11 cellular contexts compared by ENCODE assay signal in genomic region chr21:43355925-43356289, GRCh38.
DNase-seq lines count a peak whose midpoint lies in the region; ATAC-seq and TF ChIP-seq lines count a peak whose summit lies in the region.
"Had no signal": no experiment of that assay in that cellular context is flagged by ENCODE, and none has a peak within 500 bp of the region (broad histone marks: within the 10 kb centered on the region; RNA-seq: fewer than 3 reads in every experiment).

No MANE protein-coding gene starts in this region.

- H3K4me3 ChIP-seq in DOHH2 (ENCODE audit: low read length) (no peak overlapping the region), KMS-11 (IDR thresholded peaks at IDR 0.05; ENCODE audit: insufficient read depth, low read depth, low read length) (no peak overlapping the region)
- H3K4me3 ChIP-seq: tibial nerve had no signal

- peak overlapping the region; percentile 90 for H3K9ac ChIP-seq in KMS-11

- H3K79me2 ChIP-seq in DOHH2 (ENCODE audit: control insufficient read depth, low read length) = peaks cover 11% of the 10 kb centered on the region
- peaks cover 26% of the 10 kb centered on the region for H3K79me2 ChIP-seq in KMS-11 (ENCODE audit: insufficient read depth, low read depth)

- H3K9me2 ChIP-seq in DOHH2 (replicated peaks; ENCODE audit: control insufficient read depth, low read length) = no peaks in the 10 kb centered on the region

- H3K27me3 Mint-ChIP-seq in effector memory CD8-positive, alpha-beta T cell = no peaks in the 10 kb centered on the region
- H3K27me3 Mint-ChIP-seq: naive thymus-derived CD8-positive, alpha-beta T cell had no signal

- peak; percentile 21 for DNase-seq in NCI-H1092 treated with DMSO at 0.1 percent for 48 hours (lab: John Stamatoyannopoulos, UW)
- no peak for DNase-seq in NCI-H1092 (lab: John Stamatoyannopoulos, UW)
- no peak for DNase-seq in effector memory CD8-positive, alpha-beta T cell
- DNase-seq in CD1c-positive myeloid dendritic cell (ENCODE audit: extremely low spot score) = no peak
- no peak for DNase-seq in AML-193 (lab: John Stamatoyannopoulos, UW)
- DNase-seq: activated effector memory CD4-positive, alpha-beta T cell treated with Interleukin-2 at 50 U/mL for 16 hours; naive thymus-derived CD8-positive, alpha-beta T cell had no signal

- no peak overlapping the region for H3K27ac Mint-ChIP-seq in effector memory CD8-positive, alpha-beta T cell

- H2AFZ ChIP-seq in KMS-11 (ENCODE audit: low read depth) = peak overlapping the region; percentile 29; the same call in 1 of the 2 replicates

- no peaks in the 10 kb centered on the region for H3K27me3 ChIP-seq in DOHH2 (ENCODE audit: control insufficient read depth, low read length)
- H3K27me3 ChIP-seq in KMS-11 (ENCODE audit: insufficient read depth, low read depth) = no peaks in the 10 kb centered on the region
- H3K27me3 ChIP-seq: tibial nerve had no signal

- H3K9me3 ChIP-seq in DOHH2 (ENCODE audit: control insufficient read depth, insufficient read depth, low read length) = no peaks in the 10 kb centered on the region
- H3K9me3 ChIP-seq: tibial nerve had no signal

- H3K4me1 ChIP-seq in DOHH2 (ENCODE audit: control insufficient read depth, low read length) (peaks cover 75% of the 10 kb centered on the region), KMS-11 (ENCODE audit: low read depth, poor library complexity, severe bottlenecking) (peaks cover 95% of the 10 kb centered on the region)

- no peak overlapping the region for H3K4me3 Mint-ChIP-seq in effector memory CD8-positive, alpha-beta T cell
- H3K4me3 Mint-ChIP-seq: naive thymus-derived CD8-positive, alpha-beta T cell had no signal

- peaks cover 13% of the 10 kb centered on the region for H3K36me3 ChIP-seq in DOHH2 (ENCODE audit: control insufficient read depth, low read length)
- no peaks in the 10 kb centered on the region for H3K36me3 ChIP-seq in KMS-11 (ENCODE audit: insufficient read depth)
- H3K36me3 ChIP-seq: tibial nerve had no signal

- no peaks in the 10 kb centered on the region for H3K9me3 Mint-ChIP-seq in effector memory CD8-positive, alpha-beta T cell
- H3K9me3 Mint-ChIP-seq: naive thymus-derived CD8-positive, alpha-beta T cell had no signal

- peaks cover 0 to 3% of the 10 kb centered on the region in 2 donors for H3K4me1 Mint-ChIP-seq in effector memory CD8-positive, alpha-beta T cell (ENCODE audit: low read depth in 2 of 2)

- H4K20me1 ChIP-seq in DOHH2 (ENCODE audit: control insufficient read depth, insufficient read depth, low read depth, low read length) (no peaks in the 10 kb centered on the region), KMS-11 (ENCODE audit: insufficient read depth) (no peaks in the 10 kb centered on the region)

- peak; percentile 25 for ATAC-seq in effector memory CD8-positive, alpha-beta T cell (replicated peaks)
- no peak for ATAC-seq in HG02759 (IDR thresholded peaks at IDR 0.05; ENCODE audit: unreplicated experiment)

- H3F3A ChIP-seq in DOHH2 (ENCODE audit: control insufficient read depth, insufficient read depth) = peaks cover 10% of the 10 kb centered on the region

- TF ChIP-seq CTCF in DOHH2 (IDR thresholded peaks at IDR 0.05; ENCODE audit: low read depth, low read length, poor library complexity, severe bottlenecking) (no peak), KMS-11 (conservative IDR thresholded peaks at IDR 0.05; ENCODE audit: low read depth, low read length) (peak; percentile 60)

- H3K4me2 ChIP-seq in DOHH2 (ENCODE audit: low read length) (peak overlapping the region; percentile 67), KMS-11 (peak overlapping the region; percentile 98)

- H3K27ac ChIP-seq in DOHH2 (ENCODE audit: low read depth, low read length) (no peak overlapping the region; the same call in 1 of the 2 replicates), KMS-11 (peak overlapping the region; percentile 99)
- H3K27ac ChIP-seq: tibial nerve had no signal

- peaks cover 3% of the 10 kb centered on the region for H3K36me3 Mint-ChIP-seq in effector memory CD8-positive, alpha-beta T cell (ENCODE audit: insufficient read depth)
- H3K36me3 Mint-ChIP-seq: naive thymus-derived CD8-positive, alpha-beta T cell had no signal
